In the genomic region with DNA sequence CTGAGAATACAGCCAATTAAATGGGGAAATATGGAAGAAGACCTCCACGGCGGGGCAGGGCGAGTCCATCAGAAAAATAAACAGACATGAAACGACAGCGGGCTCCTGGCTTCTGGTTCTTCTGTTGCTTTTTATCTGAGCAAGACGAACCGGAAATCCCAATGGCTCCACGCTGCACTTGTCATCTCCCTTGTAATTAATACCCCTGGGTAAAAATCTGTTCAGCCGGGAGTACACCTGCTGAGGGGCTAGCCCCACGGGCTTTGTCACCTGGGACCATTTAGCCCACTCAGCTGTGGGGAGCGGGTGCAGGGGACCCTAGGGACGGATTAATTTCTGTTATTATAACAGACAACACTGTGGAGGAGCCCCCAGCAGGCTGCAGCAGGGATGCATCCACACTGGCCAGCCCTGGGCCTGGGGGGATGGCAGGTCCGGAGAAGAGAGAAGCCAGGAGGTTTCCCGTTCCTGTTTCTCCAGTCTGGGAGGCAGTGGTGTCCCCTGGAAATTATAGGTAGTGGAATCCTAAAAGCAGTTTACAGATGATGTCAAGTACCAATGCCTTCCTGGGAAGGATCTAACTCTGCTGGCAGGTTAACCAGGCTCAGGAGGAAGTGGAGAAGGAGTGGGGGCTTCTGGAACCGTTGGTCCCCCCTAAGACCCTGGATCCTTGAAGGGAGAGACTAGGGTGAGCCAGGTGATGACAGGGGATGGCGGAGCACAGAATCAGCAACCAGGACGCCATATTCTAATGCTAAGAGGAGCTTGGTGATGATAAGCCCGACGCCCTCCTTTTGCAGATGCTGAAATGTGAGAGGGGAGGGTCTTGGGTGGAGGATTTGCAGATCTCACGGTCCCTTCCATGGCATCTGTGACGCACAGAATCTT, we compare ENCODE assay signal across 12 cellular contexts.
A peak's percentile ranks its signal among the peaks of the same experiment; 100 is the strongest.
DNase-seq lines count a peak whose midpoint lies in the region; ATAC-seq and TF ChIP-seq lines count a peak whose summit lies in the region.
"Had no signal": no experiment of that assay in that cellular context is flagged by ENCODE, and none has a peak within 500 bp of the region (broad histone marks: within the 10 kb centered on the region; RNA-seq: fewer than 3 reads in every experiment).

No MANE protein-coding gene starts in this region.

- no peaks in the 10 kb centered on the region for H3K27me3 ChIP-seq in BLaER1
- H3K27me3 ChIP-seq: testis had no signal

- H3K9ac ChIP-seq in BLaER1: peak overlapping the region; percentile 44; the same call in 1 of the 2 replicates

- DNase-seq in NCI-H2171 treated with DMSO at 0.1 percent for 48 hours (lab: John Stamatoyannopoulos, UW): peak; percentile 95
- DNase-seq in ecto neural progenitor cell (ENCODE audit: low spot score): peak; percentile 26
- no peak for DNase-seq in effector CD4-positive, alpha-beta T cell
- DNase-seq in sciatic nerve (ENCODE audit: low spot score): no peak
- DNase-seq: foreskin melanocyte, left cardiac atrium, mucosa of descending colon, occipital lobe, testis had no signal

- CTCF ChIA-PET in HEK293 (lab: Yijun Ruan, JAX): interaction anchor here (0.6 to 1.1 kb wide), 2 partner anchors 9 to 26 kb away, joined by 4 to 5 read pairs; no protein-coding TSS in a partner anchor

- H3K9me3 ChIP-seq in BLaER1: peaks cover 3% of the 10 kb centered on the region; the same call in 1 of the 2 replicates
- no peaks in the 10 kb centered on the region for H3K9me3 ChIP-seq in HEK293 (ENCODE audit: control insufficient read depth, insufficient read depth, low read depth, low read length)
- H3K9me3 ChIP-seq: mucosa of descending colon, testis had no signal

- H3K36me3 ChIP-seq in BLaER1 (no peaks in the 10 kb centered on the region), HEK293 (ENCODE audit: control insufficient read depth in 2 of 2, insufficient read depth in 1 of 2, low read length in 2 of 2) (no peaks in the 10 kb centered on the region)

- intact Hi-C loops in sciatic nerve (cut with DNase I): no loop called here

- ATAC-seq in sciatic nerve: no peak
- ATAC-seq in HG02642 (IDR thresholded peaks at IDR 0.05; ENCODE audit: poor library complexity, unreplicated experiment): no peak
- ATAC-seq: left cardiac atrium, mucosa of descending colon had no signal

- H3K4me2 ChIP-seq in BLaER1: peak overlapping the region; percentile 82

- peak overlapping the region; percentile 35; the same call in 1 of the 2 replicates for H3K4me3 ChIP-seq in BLaER1
- H3K4me3 ChIP-seq in HEK293 (ENCODE audit: low read depth, low read length): no peak overlapping the region
- H3K4me3 ChIP-seq: mucosa of descending colon, testis had no signal

- no peaks in the 10 kb centered on the region for H4K20me1 ChIP-seq in BLaER1

- TF ChIP-seq CTCF in HEK293 (tag by site-specific recombination; IDR thresholded peaks at IDR 0.05): no peak

- peak overlapping the region; percentile 77 for H3K27ac ChIP-seq in BLaER1
- H3K27ac ChIP-seq in HEK293 (ENCODE audit: extremely low read depth, low read depth, low read length): no peak overlapping the region
- H3K27ac ChIP-seq: testis had no signal

- POLR2A ChIA-PET in HEK293 (lab: Yijun Ruan, JAX): no interaction called here

- H3K4me1 ChIP-seq in BLaER1: peaks cover 65% of the 10 kb centered on the region
- no peaks in the 10 kb centered on the region for H3K4me1 ChIP-seq in HEK293 (ENCODE audit: control insufficient read depth, insufficient read depth, low read length)

TF ChIP-seq in HEK293, 187 proteins besides CTCF, POLR2A, EP300 and RAD21:
- TF ChIP-seq TCF7L2 (IDR thresholded peaks at IDR 0.05; ENCODE audit: borderline replicate concordance, low read depth, low read length) (peak; percentile 62; the same call in 1 of the 2 replicates), YY2 (tag by site-specific recombination; IDR thresholded peaks at IDR 0.05) (no peak), ZNF37A (tag by site-specific recombination; IDR thresholded peaks at IDR 0.05) (no peak), KLF9 (tag by site-specific recombination; IDR thresholded peaks at IDR 0.05; ENCODE audit: low read depth) (no peak), ZBTB20 (tag by site-specific recombination; IDR thresholded peaks at IDR 0.05) (no peak), FEZF1 (tag by site-specific recombination; IDR thresholded peaks at IDR 0.05) (no peak), SCRT1 (tag by site-specific recombination; IDR thresholded peaks at IDR 0.05; ENCODE audit: borderline replicate concordance) (no peak), ZNF211 (tag by site-specific recombination; IDR thresholded peaks at IDR 0.05; ENCODE audit: low read depth) (no peak), GFI1B (tag by site-specific recombination; IDR thresholded peaks at IDR 0.05) (no peak), ZIC2 (tag by site-specific recombination; IDR thresholded peaks at IDR 0.05) (peak; percentile 36; the same call in 1 of the 2 replicates)
- TF ChIP-seq, protein P1, sequence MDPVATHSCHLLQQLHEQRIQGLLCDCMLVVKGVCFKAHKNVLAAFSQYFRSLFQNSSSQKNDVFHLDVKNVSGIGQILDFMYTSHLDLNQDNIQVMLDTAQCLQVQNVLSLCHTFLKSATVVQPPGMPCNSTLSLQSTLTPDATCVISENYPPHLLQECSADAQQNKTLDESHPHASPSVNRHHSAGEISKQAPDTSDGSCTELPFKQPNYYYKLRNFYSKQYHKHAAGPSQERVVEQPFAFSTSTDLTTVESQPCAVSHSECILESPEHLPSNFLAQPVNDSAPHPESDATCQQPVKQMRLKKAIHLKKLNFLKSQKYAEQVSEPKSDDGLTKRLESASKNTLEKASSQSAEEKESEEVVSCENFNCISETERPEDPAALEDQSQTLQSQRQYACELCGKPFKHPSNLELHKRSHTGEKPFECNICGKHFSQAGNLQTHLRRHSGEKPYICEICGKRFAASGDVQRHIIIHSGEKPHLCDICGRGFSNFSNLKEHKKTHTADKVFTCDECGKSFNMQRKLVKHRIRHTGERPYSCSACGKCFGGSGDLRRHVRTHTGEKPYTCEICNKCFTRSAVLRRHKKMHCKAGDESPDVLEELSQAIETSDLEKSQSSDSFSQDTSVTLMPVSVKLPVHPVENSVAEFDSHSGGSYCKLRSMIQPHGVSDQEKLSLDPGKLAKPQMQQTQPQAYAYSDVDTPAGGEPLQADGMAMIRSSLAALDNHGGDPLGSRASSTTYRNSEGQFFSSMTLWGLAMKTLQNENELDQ (tag by site-specific recombination; IDR thresholded peaks at IDR 0.05; ENCODE audit: low read depth): no peak

Comparison
In these comparisons a context has a peak if more than half of its experiments do, and no peak if none do; other contexts are left out.
1. DNase-seq: peak in NCI-H2171 treated with DMSO at 0.1 percent for 48 hours (single experiment) and ecto neural progenitor cell (single experiment); none in effector CD4-positive, alpha-beta T cell (single experiment) and sciatic nerve (single experiment).